In genomic region chr12:54294152-54294913, GRCh38 we compare ENCODE assay signal across 9 cellular contexts. TPM values are rescaled to one million over a fixed set of nuclear protein-coding genes. Genes with fewer than 3 reads are reported as not detected.
DNase-seq lines count a peak whose midpoint lies in the region; ATAC-seq and TF ChIP-seq lines count a peak whose summit lies in the region.
"Had no signal": no experiment of that assay in that cellular context is flagged by ENCODE, and none has a peak within 500 bp of the region (broad histone marks: within the 10 kb centered on the region; RNA-seq: fewer than 3 reads in every experiment).

No MANE protein-coding gene starts in this region.

- peak; percentile 72 for TF ChIP-seq CTCF in left ventricle myocardium inferior (IDR thresholded peaks at IDR 0.05; ENCODE audit: borderline replicate concordance)

- peaks cover 18% of the 10 kb centered on the region for H3K27me3 ChIP-seq in left ventricle myocardium inferior (ENCODE audit: low read depth)
- H3K27me3 ChIP-seq: SJSA1 had no signal

- no peaks in the 10 kb centered on the region for H3K4me1 Mint-ChIP-seq in activated naive CD8-positive, alpha-beta T cell treated with anti-CD3 and anti-CD28 coated beads, Interleukin-2, amount 10 ng/mL, durations not matched to agents 7 days and 5 days

- peak; percentile 78 for ATAC-seq in activated naive CD8-positive, alpha-beta T cell treated with anti-CD3 and anti-CD28 coated beads, Interleukin-2, amount 10 ng/mL, durations not matched to agents 7 days and 5 days (ENCODE audit: low read depth)
- ATAC-seq in sciatic nerve (peak; percentile 71), GM21423 (IDR thresholded peaks at IDR 0.05; ENCODE audit: unreplicated experiment) (no peak)

- H3K27ac Mint-ChIP-seq in activated naive CD8-positive, alpha-beta T cell treated with anti-CD3 and anti-CD28 coated beads, Interleukin-2, amount 10 ng/mL, durations not matched to agents 7 days and 5 days, result no peak overlapping the region

- H3K4me1 ChIP-seq in left ventricle myocardium inferior, result no peaks in the 10 kb centered on the region
- H3K4me1 ChIP-seq: SJSA1 had no signal

- DNase-seq in D341Med (ENCODE audit: low spot score) (peak; percentile 76), HCEC 1CT (peak; percentile 35), RPMI8226 (peak; percentile 66), left ventricle myocardium inferior (peak; percentile 53), sciatic nerve (ENCODE audit: low spot score) (peak; percentile 70), DMS153 (lab: John Stamatoyannopoulos, UW) (no peak)
- peak; percentile 73 for DNase-seq in activated naive CD8-positive, alpha-beta T cell treated with anti-CD3 and anti-CD28 coated beads, Interleukin-2, amount 10 ng/mL, durations not matched to agents 7 days and 5 days

- no peak overlapping the region for H3K4me3 ChIP-seq in left ventricle myocardium inferior
- H3K4me3 ChIP-seq: SJSA1 had no signal

- no peaks in the 10 kb centered on the region for H3K9me3 ChIP-seq in left ventricle myocardium inferior (replicated peaks)
- H3K9me3 ChIP-seq: SJSA1 had no signal

- H3K36me3 ChIP-seq in left ventricle myocardium inferior, result peaks cover under 1% of the 10 kb centered on the region
- H3K36me3 ChIP-seq: SJSA1 had no signal

- peaks cover 25% of the 10 kb centered on the region for H3K27me3 Mint-ChIP-seq in activated naive CD8-positive, alpha-beta T cell treated with anti-CD3 and anti-CD28 coated beads, Interleukin-2, amount 10 ng/mL, durations not matched to agents 7 days and 5 days

- H3K27ac ChIP-seq in left ventricle myocardium inferior (replicated peaks), result no peak overlapping the region
- H3K27ac ChIP-seq: SJSA1 had no signal

- no peak overlapping the region for H3K4me3 Mint-ChIP-seq in activated naive CD8-positive, alpha-beta T cell treated with anti-CD3 and anti-CD28 coated beads, Interleukin-2, amount 10 ng/mL, durations not matched to agents 7 days and 5 days

- H3K36me3 Mint-ChIP-seq in activated naive CD8-positive, alpha-beta T cell treated with anti-CD3 and anti-CD28 coated beads, Interleukin-2, amount 10 ng/mL, durations not matched to agents 7 days and 5 days, result no peaks in the 10 kb centered on the region

- intact Hi-C loops in left ventricle myocardium inferior (cut with micrococcal nuclease), result no loop called here
- intact Hi-C loops in sciatic nerve (cut with DNase I), result loop anchor here (10.0 kb wide), 1 partner anchor 50 kb away; no protein-coding TSS in a partner anchor

- no peaks in the 10 kb centered on the region for H3K9me3 Mint-ChIP-seq in activated naive CD8-positive, alpha-beta T cell treated with anti-CD3 and anti-CD28 coated beads, Interleukin-2, amount 10 ng/mL, durations not matched to agents 7 days and 5 days

- POLR2A ChIA-PET in activated naive CD8-positive, alpha-beta T cell treated with anti-CD3 and anti-CD28 coated beads, Interleukin-2, amount 10 ng/mL, durations not matched to agents 7 days and 5 days (lab: Charles Lee), result interaction anchor here (0.7 to 4.6 kb wide), 3 partner anchors 9 to 65 kb away, joined by 5 to 16 read pairs (median 5); no protein-coding TSS in a partner anchor

RNA-seq across cellular contexts. Expression of gene NFE2, which starts 6.5 kb away (rescaled TPM):
- not detected for total RNA-seq in activated naive CD8-positive, alpha-beta T cell treated with anti-CD3 and anti-CD28 coated beads, Interleukin-2, amount 10 ng/mL, durations not matched to agents 7 days and 5 days
- total RNA-seq in left ventricle myocardium inferior (0.71 TPM), sciatic nerve (7.7 TPM)
- total RNA-seq: SJSA1 had no signal

RNA-seq across cellular contexts. Expression of gene HNRNPA1, which starts 13.8 kb away (rescaled TPM):
- total RNA-seq in activated naive CD8-positive, alpha-beta T cell treated with anti-CD3 and anti-CD28 coated beads, Interleukin-2, amount 10 ng/mL, durations not matched to agents 7 days and 5 days, result 1,000 to 10,000 TPM; 1,247 to 1,279 TPM
- total RNA-seq in left ventricle myocardium inferior (423 TPM), sciatic nerve (694 TPM)

RNA-seq across cellular contexts. Expression of gene CBX5, which starts 14.4 kb away (rescaled TPM):
- 100 to 1,000 TPM; 113 TPM for total RNA-seq in activated naive CD8-positive, alpha-beta T cell treated with anti-CD3 and anti-CD28 coated beads, Interleukin-2, amount 10 ng/mL, durations not matched to agents 7 days and 5 days
- 44.1 TPM for total RNA-seq in left ventricle myocardium inferior
- total RNA-seq in sciatic nerve, result 77.9 TPM

RNA-seq across cellular contexts. Expression of gene COPZ1, which starts 30.6 kb away (rescaled TPM):
- 10 to 100 TPM; 93.1 to 94.6 TPM for total RNA-seq in activated naive CD8-positive, alpha-beta T cell treated with anti-CD3 and anti-CD28 coated beads, Interleukin-2, amount 10 ng/mL, durations not matched to agents 7 days and 5 days
- total RNA-seq in left ventricle myocardium inferior (110 TPM), sciatic nerve (72.5 TPM)
